Comparison of ENCODE assay signal across 1 cellular context in genomic region chr18:658947-659533, GRCh38.
TF ChIP-seq lines count a peak whose summit lies in the region.

No MANE protein-coding gene starts in this region.

TF ChIP-seq in WTC11, 78 proteins besides CTCF, POLR2A, EP300 and RAD21 (continued from another document):
- TF ChIP-seq MLX (CRISPR knock-in tag; IDR thresholded peaks at IDR 0.05) (no peak), PRDM15 (CRISPR knock-in tag; IDR thresholded peaks at IDR 0.05) (no peak), IRF2 (CRISPR knock-in tag; IDR thresholded peaks at IDR 0.05; ENCODE audit: borderline replicate concordance, low read depth) (no peak)
